ENCODE assay signal across 9 cellular contexts in the genomic region with DNA sequence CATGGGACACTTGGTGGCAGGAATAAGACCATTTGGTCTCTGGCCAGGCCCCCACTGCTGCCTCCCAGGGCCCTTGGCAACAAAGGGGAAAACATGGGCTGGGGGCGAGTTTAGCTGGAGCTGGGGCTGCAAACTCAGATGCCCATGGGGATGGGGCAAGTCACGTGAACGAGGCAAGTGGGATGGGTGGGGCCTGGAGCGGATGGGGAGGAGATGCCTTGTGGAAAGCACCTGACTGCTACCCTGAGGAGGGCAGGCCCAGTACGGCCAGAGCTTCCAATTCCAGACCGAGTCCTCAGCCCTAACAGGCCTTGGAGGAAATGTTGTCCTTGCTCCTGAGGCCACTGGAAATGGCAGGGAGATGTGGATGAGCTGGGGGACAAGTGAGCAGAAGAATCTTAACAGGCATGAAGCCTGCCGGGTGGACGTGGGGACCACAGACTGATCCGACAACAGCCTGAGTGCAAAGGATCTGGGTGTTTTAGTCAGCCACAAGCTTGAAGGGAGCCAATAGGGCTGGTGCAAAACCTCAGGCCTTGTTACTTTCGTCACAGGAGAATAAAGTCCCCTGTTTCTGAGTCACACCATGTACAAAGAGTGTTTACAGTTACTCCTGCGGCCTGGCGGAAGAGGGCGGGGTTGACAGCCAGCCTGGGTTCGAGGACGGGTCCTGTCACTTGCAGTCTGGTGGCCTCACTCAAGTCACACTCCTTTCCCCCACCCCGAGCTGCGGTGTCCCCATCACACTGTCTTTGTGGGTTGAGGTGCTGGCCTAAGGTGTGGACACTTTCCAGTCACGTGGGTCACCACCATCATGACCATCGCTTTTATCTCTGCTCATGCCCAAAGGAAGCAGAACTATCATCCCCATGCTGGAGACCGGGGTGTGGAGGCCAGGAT. TPM values are rescaled to one million over a fixed set of nuclear protein-coding genes. Genes with fewer than 3 reads are reported as not detected.
DNase-seq lines count a peak whose midpoint lies in the region; ATAC-seq and TF ChIP-seq lines count a peak whose summit lies in the region.
"Had no signal": no experiment of that assay in that cellular context is flagged by ENCODE, and none has a peak within 500 bp of the region (broad histone marks: within the 10 kb centered on the region; RNA-seq: fewer than 3 reads in every experiment).

No MANE protein-coding gene starts in this region.

- H3K27me3 ChIP-seq in esophagus muscularis mucosa, result peaks cover 0 to 36% (median 0%) of the 10 kb centered on the region in 4 donors
- H3K27me3 ChIP-seq in GM23338 (ENCODE audit: insufficient read depth), result no peaks in the 10 kb centered on the region

- no peaks in the 10 kb centered on the region for H3K27me3 Mint-ChIP-seq in activated naive CD4-positive, alpha-beta T cell treated with anti-CD3 and anti-CD28 coated beads, Interleukin-2, amount 10 ng/mL, durations not matched to agents 7 days and 5 days
- no peaks in the 10 kb centered on the region for H3K27me3 Mint-ChIP-seq in naive thymus-derived CD8-positive, alpha-beta T cell
- H3K27me3 Mint-ChIP-seq in GM23338 (ENCODE audit: insufficient read depth, low read depth, poor library complexity), result peaks cover 14% of the 10 kb centered on the region
- H3K27me3 Mint-ChIP-seq: dendritic cell treated with granulocyte-macrophage colony-stimulating factor and Interleukin-4, amounts not matched to agents 40 ng/mL and 50 ng/mL, for 4 days had no signal

- H3K4me3 ChIP-seq in esophagus muscularis mucosa (no peak overlapping the region), GM23338 (no peak overlapping the region)

- CTCF ChIA-PET in activated naive CD4-positive, alpha-beta T cell treated with anti-CD3 and anti-CD28 coated beads, Interleukin-2, amount 10 ng/mL, durations not matched to agents 7 days and 5 days (lab: Charles Lee), result interaction anchor here (1.0 to 1.7 kb wide), 2 partner anchors 13 to 126 kb away, joined by 3 to 6 read pairs; no protein-coding TSS in a partner anchor
- CTCF ChIA-PET in RWPE1 (lab: Yijun Ruan, JAX), result no interaction called here

- intact Hi-C loops in esophagus muscularis mucosa (cut with DNase I), result no loop called here

- ATAC-seq in naive thymus-derived CD8-positive, alpha-beta T cell, result peak; percentile 88 to 89
- ATAC-seq in HG02970 (IDR thresholded peaks at IDR 0.05; ENCODE audit: low FRiP score, unreplicated experiment), result no peak
- ATAC-seq in GM23338, result no peak

- peaks cover 35% of the 10 kb centered on the region for H3K4me1 Mint-ChIP-seq in activated naive CD4-positive, alpha-beta T cell treated with anti-CD3 and anti-CD28 coated beads, Interleukin-2, amount 10 ng/mL, durations not matched to agents 7 days and 5 days
- peaks cover 34 to 92% (median 82%) of the 10 kb centered on the region in 4 donors for H3K4me1 Mint-ChIP-seq in naive thymus-derived CD8-positive, alpha-beta T cell
- peaks cover 20% of the 10 kb centered on the region for H3K4me1 Mint-ChIP-seq in GM23338

- H3K4me1 ChIP-seq in esophagus muscularis mucosa, result peaks cover 0 to 10% (median 8%) of the 10 kb centered on the region in 4 donors
- peaks cover 2% of the 10 kb centered on the region; the same call in 1 of the 2 replicates for H3K4me1 ChIP-seq in GM23338 (ENCODE audit: insufficient read depth)

- no peak for TF ChIP-seq CTCF in esophagus muscularis mucosa (IDR thresholded peaks at IDR 0.05)
- no peak for TF ChIP-seq CTCF in RWPE1 (conservative IDR thresholded peaks at IDR 0.05; ENCODE audit: low read depth)
- TF ChIP-seq CTCF in GM23338 (conservative IDR thresholded peaks at IDR 0.05; ENCODE audit: low read depth in 2 of 2), result no peak

- peaks cover 66% of the 10 kb centered on the region for H3K36me3 Mint-ChIP-seq in activated naive CD4-positive, alpha-beta T cell treated with anti-CD3 and anti-CD28 coated beads, Interleukin-2, amount 10 ng/mL, durations not matched to agents 7 days and 5 days
- peaks cover 6 to 65% (median 11%) of the 10 kb centered on the region in 3 donors for H3K36me3 Mint-ChIP-seq in naive thymus-derived CD8-positive, alpha-beta T cell
- no peaks in the 10 kb centered on the region; the same call in 2 of the 3 replicates for H3K36me3 Mint-ChIP-seq in GM23338 (ENCODE audit: low read depth)

- no peak for TF ChIP-seq POLR2A in esophagus muscularis mucosa (IDR thresholded peaks at IDR 0.05; ENCODE audit: low read depth)

- H3K4me2 ChIP-seq in GM23338, result no peak overlapping the region

- H3K9me3 Mint-ChIP-seq in activated naive CD4-positive, alpha-beta T cell treated with anti-CD3 and anti-CD28 coated beads, Interleukin-2, amount 10 ng/mL, durations not matched to agents 7 days and 5 days, result no peaks in the 10 kb centered on the region
- no peaks in the 10 kb centered on the region for H3K9me3 Mint-ChIP-seq in naive thymus-derived CD8-positive, alpha-beta T cell
- no peaks in the 10 kb centered on the region; the same call in 2 of the 3 replicates for H3K9me3 Mint-ChIP-seq in GM23338
- H3K9me3 Mint-ChIP-seq: dendritic cell treated with granulocyte-macrophage colony-stimulating factor and Interleukin-4, amounts not matched to agents 40 ng/mL and 50 ng/mL, for 4 days had no signal

- POLR2A ChIA-PET in naive thymus-derived CD8-positive, alpha-beta T cell (lab: Charles Lee), result interaction anchor here (0.6 to 11.6 kb wide), 17 partner anchors 8 to 337 kb away, joined by 3 to 290 read pairs (median 3); a partner anchor contains a TSS
- POLR2A ChIA-PET in RWPE1 (lab: Yijun Ruan, JAX; ENCODE audit: low non-redundant PET), result no interaction called here

- H3K9me2 ChIP-seq in GM23338 (ENCODE audit: insufficient read depth), result no peaks in the 10 kb centered on the region

- no peaks in the 10 kb centered on the region for H3K9me3 ChIP-seq in esophagus muscularis mucosa

- no peaks in the 10 kb centered on the region for H4K20me1 ChIP-seq in GM23338 (replicated peaks; ENCODE audit: insufficient read depth)

- H3K27ac Mint-ChIP-seq in activated naive CD4-positive, alpha-beta T cell treated with anti-CD3 and anti-CD28 coated beads, Interleukin-2, amount 10 ng/mL, durations not matched to agents 7 days and 5 days, result peak overlapping the region; percentile 86
- H3K27ac Mint-ChIP-seq in naive thymus-derived CD8-positive, alpha-beta T cell, result peak overlapping the region; percentile 96 to 100 (median 99)
- H3K27ac Mint-ChIP-seq in GM23338, result no peak overlapping the region
- H3K27ac Mint-ChIP-seq: dendritic cell treated with granulocyte-macrophage colony-stimulating factor and Interleukin-4, amounts not matched to agents 40 ng/mL and 50 ng/mL, for 4 days had no signal

- no peaks in the 10 kb centered on the region for H3F3A ChIP-seq in GM23338 (replicated peaks; ENCODE audit: low read depth)

- no peak for TF ChIP-seq EP300 in esophagus muscularis mucosa (IDR thresholded peaks at IDR 0.05)

- 90% methylated on average over 17 of the region's 20 CpGs for WGBS in esophagus muscularis mucosa

- H3K27ac ChIP-seq in esophagus muscularis mucosa (replicated peaks in 1 of 4) (no peak overlapping the region), RWPE1 (no peak overlapping the region), GM23338 (ENCODE audit: low read depth) (no peak overlapping the region)

- H2AFZ ChIP-seq in GM23338, result no peak overlapping the region

- no peaks in the 10 kb centered on the region for H3K36me3 ChIP-seq in esophagus muscularis mucosa
- no peaks in the 10 kb centered on the region for H3K36me3 ChIP-seq in GM23338 (ENCODE audit: insufficient read depth)

- peak; percentile 51 for DNase-seq in AG20443 (ENCODE audit: low spot score)
- peak; percentile 72 for DNase-seq in SW480 (ENCODE audit: low spot score)
- peak; percentile 66 for DNase-seq in activated naive CD4-positive, alpha-beta T cell treated with anti-CD3 and anti-CD28 coated beads, Interleukin-2, amount 10 ng/mL, durations not matched to agents 7 days and 5 days
- DNase-seq in naive thymus-derived CD8-positive, alpha-beta T cell, result peak; percentile 57 to 93 (median 86)
- no peak for DNase-seq in esophagus muscularis mucosa (ENCODE audit: extremely low spot score)
- no peak for DNase-seq in RWPE1 (ENCODE audit: low spot score)
- no peak for DNase-seq in GM23338 (ENCODE audit: low spot score)

- no peaks in the 10 kb centered on the region for H3K79me2 ChIP-seq in GM23338 (replicated peaks; ENCODE audit: insufficient read depth)

- H3K4me3 Mint-ChIP-seq in activated naive CD4-positive, alpha-beta T cell treated with anti-CD3 and anti-CD28 coated beads, Interleukin-2, amount 10 ng/mL, durations not matched to agents 7 days and 5 days, result no peak overlapping the region
- peak overlapping the region; percentile 56 to 85 (median 76) for H3K4me3 Mint-ChIP-seq in naive thymus-derived CD8-positive, alpha-beta T cell
- H3K4me3 Mint-ChIP-seq in GM23338, result no peak overlapping the region
- H3K4me3 Mint-ChIP-seq: dendritic cell treated with granulocyte-macrophage colony-stimulating factor and Interleukin-4, amounts not matched to agents 40 ng/mL and 50 ng/mL, for 4 days had no signal

TF ChIP-seq in GM23338, 12 proteins besides CTCF, POLR2A, EP300 and RAD21:
- no peak for TF ChIP-seq EZH2phosphoT487 (IDR thresholded peaks at IDR 0.05; ENCODE audit: unreplicated experiment)
- TF ChIP-seq ZNF114 (CRISPR knock-in tag; IDR thresholded peaks at IDR 0.05), result no peak
- TF ChIP-seq CREB1 (CRISPR knock-in tag; IDR thresholded peaks at IDR 0.05; ENCODE audit: low read depth), result no peak
- no peak for TF ChIP-seq ZNF331 (CRISPR knock-in tag; IDR thresholded peaks at IDR 0.05; ENCODE audit: low read depth)
- no peak for TF ChIP-seq EZH2 (IDR thresholded peaks at IDR 0.05; ENCODE audit: low read depth, unreplicated experiment)

RNA-seq across cellular contexts. Expression of a gene that starts 19.1 kb away (rescaled TPM):
- total RNA-seq in naive thymus-derived CD8-positive, alpha-beta T cell, result 10 to 100 TPM; 87.1 to 95.3 TPM
- 10 to 100 TPM; 22.0 to 64.0 (median 54.0) TPM for polyA plus RNA-seq in naive thymus-derived CD8-positive, alpha-beta T cell
- 1 to 10 TPM in 3 of 4 donors, under 1 TPM in 1; 0.91 to 4.4 (median 2.3) TPM for total RNA-seq in esophagus muscularis mucosa
- total RNA-seq in GM23338 (2014; rRNA removed; shearing (Covaris generic)), result 0.12 and 0.73 TPM in 2 replicates
- 0.23 and 0.26 TPM in 2 replicates for polyA plus RNA-seq in GM23338 (2016; fragmentation: Nextera tagmentation; extraction: Ambion mirVana)

Comparison
In these comparisons a context has a peak if more than half of its experiments do, and no peak if none do; other contexts are left out.
1. DNase-seq: peak in AG20443 (single experiment), SW480 (single experiment), activated naive CD4-positive, alpha-beta T cell treated with anti-CD3 and anti-CD28 coated beads, Interleukin-2, amount 10 ng/mL, durations not matched to agents 7 days and 5 days (single experiment) and naive thymus-derived CD8-positive, alpha-beta T cell (10 of 10); none in esophagus muscularis mucosa (single experiment), RWPE1 (single experiment) and GM23338 (single experiment).
2. H3K4me3 Mint-ChIP-seq: peak in naive thymus-derived CD8-positive, alpha-beta T cell (10 of 10); none in activated naive CD4-positive, alpha-beta T cell treated with anti-CD3 and anti-CD28 coated beads, Interleukin-2, amount 10 ng/mL, durations not matched to agents 7 days and 5 days (single experiment) and GM23338 (single experiment).
3. ATAC-seq: peak in naive thymus-derived CD8-positive, alpha-beta T cell (2 of 2); none in HG02970 (single experiment) and GM23338 (single experiment).
4. RNA of a gene that starts 19.1 kb away (total RNA-seq): 87.1 to 95.3 TPM in naive thymus-derived CD8-positive, alpha-beta T cell; 0.91 to 4.4 TPM in esophagus muscularis mucosa and 0.12 to 0.73 TPM in GM23338; every median in the first group is over 10 times any median in the second.